ENCODE assay signal across 22 cellular contexts in genomic region chr4:146927710-146928109, GRCh38. TPM values are rescaled to one million over a fixed set of nuclear protein-coding genes. Genes with fewer than 3 reads are reported as not detected.
"Had no signal": no experiment of that assay in that cellular context is flagged by ENCODE, and none has a peak within 500 bp of the region (broad histone marks: within the 10 kb centered on the region; RNA-seq: fewer than 3 reads in every experiment).

No MANE protein-coding gene starts in this region.

- H3K9me3 ChIP-seq: MG63, SJSA1 had no signal

- H3K36me3 ChIP-seq: MG63, SJSA1 had no signal

- H3K27ac ChIP-seq: SJSA1, SK-N-MC had no signal

- H3K4me1 ChIP-seq: SJSA1 had no signal

- H3K4me3 ChIP-seq: MG63, SJSA1, SK-N-MC had no signal

- DNase-seq: KBM-7, MG63, NCI-H1092, NCI-H1105 treated with DMSO at 0.1 percent for 48 hours, NCI-H1417 treated with DMSO at 0.1 percent for 48 hours, NCI-H146, NCI-H1694 treated with DMSO at 0.1 percent for 48 hours, NCI-H1930, NCI-H2081 treated with DMSO at 0.1 percent for 48 hours, NCI-H2171, NCI-H226, NCI-H446, NCI-H510A, NCI-H524 treated with DMSO at 0.1 percent for 48 hours, NCI-H69, NCI-H774, Right ventricle myocardium superior, RPMI8226, SIG-M5 had no signal

RNA-seq across cellular contexts. Expression of gene TTC29, which starts 18.0 kb away (rescaled TPM):
- total RNA-seq: HT-29, Right ventricle myocardium superior, SJSA1 had no signal
